ENCODE assay signal across 37 cellular contexts in genomic region chr9:108600896-108601295, GRCh38.
"Had no signal": no experiment of that assay in that cellular context is flagged by ENCODE, and none has a peak within 500 bp of the region (broad histone marks: within the 10 kb centered on the region; RNA-seq: fewer than 3 reads in every experiment).

No MANE protein-coding gene starts in this region.

- H3K4me3 Mint-ChIP-seq: activated naive CD4-positive, alpha-beta T cell treated with anti-CD3 and anti-CD28 coated beads for 36 hours; activated naive CD4-positive, alpha-beta T cell treated with anti-CD3 and anti-CD28 coated beads, Interleukin-2, amount 10 ng/mL, durations not matched to agents 7 days and 5 days; activated naive CD4-positive, alpha-beta T cell treated with anti-CD3 and anti-CD28 coated beads, Interleukin-2, amount 50 U/mL, for 24 hours; activated naive CD8-positive, alpha-beta T cell; activated naive CD8-positive, alpha-beta T cell treated with anti-CD3 and anti-CD28 coated beads for 36 hours; activated naive CD8-positive, alpha-beta T cell treated with anti-CD3 and anti-CD28 coated beads, Interleukin-2, amount 10 ng/mL, durations not matched to agents 7 days and 5 days; activated naive CD8-positive, alpha-beta T cell treated with anti-CD3 and anti-CD28 coated beads, Interleukin-2, amount 50 U/mL, for 24 hours; activated T-cell treated with anti-CD3 and anti-CD28 coated beads, Interleukin-2, amount 50 U/mL, for 24 hours; activated T-cell treated with anti-CD3 and anti-CD28 coated beads, Interleukin-2, amount 50 U/mL, for 4 hours; activated T-cell treated with anti-CD3 and anti-CD28 coated beads, Interleukin-2, amount 50 U/mL, for 72 hours; activated T-helper 1 cell treated with anti-CD3 and anti-CD28 coated beads, Interleukin-12 subunit alpha, Interleukin-12 subunit beta, Interleukin-2, Interleukin-4 antibody, amounts not matched to agents 30 ng/mL and 10 ng/mL and 1 ng/mL, durations not matched to agents 14 hours and 24 hours and 36 hours; brain; central memory CD8-positive, alpha-beta T cell had no signal

- H3K27me3 Mint-ChIP-seq: activated naive CD4-positive, alpha-beta T cell treated with anti-CD3 and anti-CD28 coated beads, Interleukin-2, amount 10 ng/mL, durations not matched to agents 7 days and 5 days; activated naive CD8-positive, alpha-beta T cell; activated naive CD8-positive, alpha-beta T cell treated with anti-CD3 and anti-CD28 coated beads for 36 hours; activated naive CD8-positive, alpha-beta T cell treated with anti-CD3 and anti-CD28 coated beads, Interleukin-2, amount 10 ng/mL, durations not matched to agents 7 days and 5 days; activated naive CD8-positive, alpha-beta T cell treated with anti-CD3 and anti-CD28 coated beads, Interleukin-2, amount 50 U/mL, for 24 hours; activated T-cell treated with anti-CD3 and anti-CD28 coated beads, Interleukin-2, amount 50 U/mL, for 24 hours; central memory CD8-positive, alpha-beta T cell had no signal

- ATAC-seq: activated naive CD4-positive, alpha-beta T cell treated with anti-CD3 and anti-CD28 coated beads, Interleukin-2, amount 50 U/mL, for 72 hours; activated naive CD8-positive, alpha-beta T cell treated with anti-CD3 and anti-CD28 coated beads, Interleukin-2, amount 50 U/mL, for 24 hours; activated T-cell treated with anti-CD3 and anti-CD28 coated beads, Interleukin-2, amount 50 U/mL, for 4 hours; activated T-cell treated with anti-CD3 and anti-CD28 coated beads, Interleukin-2, amount 50 U/mL, for 72 hours; body of pancreas had no signal

- H3K36me3 Mint-ChIP-seq: activated naive CD4-positive, alpha-beta T cell treated with anti-CD3 and anti-CD28 coated beads, Interleukin-2, amount 10 ng/mL, durations not matched to agents 7 days and 5 days; activated naive CD4-positive, alpha-beta T cell treated with anti-CD3 and anti-CD28 coated beads, Interleukin-2, amount 50 U/mL, for 24 hours; activated naive CD8-positive, alpha-beta T cell; activated naive CD8-positive, alpha-beta T cell treated with anti-CD3 and anti-CD28 coated beads for 36 hours; activated naive CD8-positive, alpha-beta T cell treated with anti-CD3 and anti-CD28 coated beads, Interleukin-2, amount 10 ng/mL, durations not matched to agents 7 days and 5 days; brain had no signal

- H3K9me3 Mint-ChIP-seq: activated naive CD4-positive, alpha-beta T cell treated with anti-CD3 and anti-CD28 coated beads for 36 hours; activated naive CD4-positive, alpha-beta T cell treated with anti-CD3 and anti-CD28 coated beads, Interleukin-2, amount 10 ng/mL, durations not matched to agents 7 days and 5 days; activated naive CD4-positive, alpha-beta T cell treated with anti-CD3 and anti-CD28 coated beads, Interleukin-2, amount 50 U/mL, for 24 hours; activated naive CD8-positive, alpha-beta T cell treated with anti-CD3 and anti-CD28 coated beads for 36 hours; activated naive CD8-positive, alpha-beta T cell treated with anti-CD3 and anti-CD28 coated beads, Interleukin-2, amount 10 ng/mL, durations not matched to agents 7 days and 5 days; activated naive CD8-positive, alpha-beta T cell treated with anti-CD3 and anti-CD28 coated beads, Interleukin-2, amount 50 U/mL, for 24 hours; activated T-cell treated with anti-CD3 and anti-CD28 coated beads, Interleukin-2, amount 50 U/mL, for 24 hours; activated T-helper 1 cell treated with anti-CD3 and anti-CD28 coated beads, Interleukin-12 subunit alpha, Interleukin-12 subunit beta, Interleukin-2, Interleukin-4 antibody, amounts not matched to agents 30 ng/mL and 10 ng/mL and 1 ng/mL, durations not matched to agents 14 hours and 24 hours and 36 hours; activated T-helper 2 cell treated with anti-CD3 and anti-CD28 coated beads, Interferon-gamma antibody, Interleukin-2, Interleukin-4, amounts not matched to agents 10 μg/mL and 5 μg/mL and 100 μg/mL, durations not matched to agents 14 hours and 24 hours and 36 hours had no signal

- DNase-seq: activated effector memory CD4-positive, alpha-beta T cell treated with anti-CD3 and anti-CD28 coated beads, Interleukin-2, amount 50 U/mL, for 16 hours; activated effector memory CD4-positive, alpha-beta T cell treated with Interleukin-2 at 50 U/mL for 16 hours; activated gamma-delta T cell; activated gamma-delta T cell treated with Interleukin-2 at 50 U/mL for 16 hours; activated naive CD4-positive, alpha-beta T cell; activated naive CD4-positive, alpha-beta T cell treated with anti-CD3 and anti-CD28 coated beads for 36 hours; activated naive CD4-positive, alpha-beta T cell treated with anti-CD3 and anti-CD28 coated beads, Interleukin-2, amount 10 ng/mL, durations not matched to agents 7 days and 5 days; activated naive CD4-positive, alpha-beta T cell treated with anti-CD3 and anti-CD28 coated beads, Interleukin-2, amount 50 U/mL, for 16 hours; activated naive CD4-positive, alpha-beta T cell treated with Interleukin-2 at 50 U/mL for 16 hours; activated naive CD8-positive, alpha-beta T cell treated with anti-CD3 and anti-CD28 coated beads for 36 hours; activated naive CD8-positive, alpha-beta T cell treated with anti-CD3 and anti-CD28 coated beads, Interleukin-2, amount 10 ng/mL, durations not matched to agents 7 days and 5 days; activated naive CD8-positive, alpha-beta T cell treated with anti-CD3 and anti-CD28 coated beads, Interleukin-2, amount 50 U/mL, for 24 hours; activated T-cell treated with anti-CD3 and anti-CD28 coated beads for 4 hours; activated T-cell treated with anti-CD3 and anti-CD28 coated beads, Interleukin-2, amount 50 U/mL, for 1 hour; activated T-cell treated with anti-CD3 and anti-CD28 coated beads, Interleukin-2, amount 50 U/mL, for 24 hours; activated T-cell treated with anti-CD3 and anti-CD28 coated beads, Interleukin-2, amount 50 U/mL, for 4 hours; activated T-cell treated with anti-CD3 and anti-CD28 coated beads, Interleukin-2, amount 50 U/mL, for 48 hours; activated T-cell treated with anti-CD3 and anti-CD28 coated beads, Interleukin-2, amount 50 U/mL, for 72 hours; adrenal gland; amniotic stem cell; amygdala; anterior cingulate cortex; aorta; body of pancreas; brain microvascular endothelial cell; caudate nucleus; cerebellar nuclear complex had no signal

- H3K4me1 Mint-ChIP-seq: activated naive CD4-positive, alpha-beta T cell treated with anti-CD3 and anti-CD28 coated beads, Interleukin-2, amount 10 ng/mL, durations not matched to agents 7 days and 5 days; activated naive CD4-positive, alpha-beta T cell treated with anti-CD3 and anti-CD28 coated beads, Interleukin-2, amount 50 U/mL, for 24 hours; activated naive CD8-positive, alpha-beta T cell treated with anti-CD3 and anti-CD28 coated beads for 36 hours; activated naive CD8-positive, alpha-beta T cell treated with anti-CD3 and anti-CD28 coated beads, Interleukin-2, amount 10 ng/mL, durations not matched to agents 7 days and 5 days; activated naive CD8-positive, alpha-beta T cell treated with anti-CD3 and anti-CD28 coated beads, Interleukin-2, amount 50 U/mL, for 24 hours; brain; central memory CD8-positive, alpha-beta T cell had no signal

- H3K4me1 ChIP-seq: adrenal gland, ascending aorta, body of pancreas had no signal

- H3K4me3 ChIP-seq: adrenal gland, ascending aorta, body of pancreas, breast epithelium, cardiac muscle cell had no signal

- H3K9me3 ChIP-seq: adrenal gland, ascending aorta, body of pancreas, breast epithelium had no signal

- H3K27ac ChIP-seq: adrenal gland, ascending aorta, body of pancreas, brain microvascular endothelial cell, breast epithelium, cardiac muscle cell had no signal

- H3K27ac Mint-ChIP-seq: activated naive CD4-positive, alpha-beta T cell treated with anti-CD3 and anti-CD28 coated beads for 36 hours; activated naive CD4-positive, alpha-beta T cell treated with anti-CD3 and anti-CD28 coated beads, Interleukin-2, amount 10 ng/mL, durations not matched to agents 7 days and 5 days; activated naive CD4-positive, alpha-beta T cell treated with anti-CD3 and anti-CD28 coated beads, Interleukin-2, amount 50 U/mL, for 24 hours; activated naive CD4-positive, alpha-beta T cell treated with anti-CD3 and anti-CD28 coated beads, Interleukin-2, amount 50 U/mL, for 72 hours; activated naive CD8-positive, alpha-beta T cell; activated naive CD8-positive, alpha-beta T cell treated with anti-CD3 and anti-CD28 coated beads for 36 hours; activated naive CD8-positive, alpha-beta T cell treated with anti-CD3 and anti-CD28 coated beads, Interleukin-2, amount 10 ng/mL, durations not matched to agents 7 days and 5 days; activated naive CD8-positive, alpha-beta T cell treated with anti-CD3 and anti-CD28 coated beads, Interleukin-2, amount 50 U/mL, for 24 hours; activated T-cell treated with anti-CD3 and anti-CD28 coated beads, Interleukin-2, amount 50 U/mL, for 24 hours; activated T-cell treated with anti-CD3 and anti-CD28 coated beads, Interleukin-2, amount 50 U/mL, for 72 hours; activated T-helper 1 cell treated with anti-CD3 and anti-CD28 coated beads, Interleukin-12 subunit alpha, Interleukin-12 subunit beta, Interleukin-2, Interleukin-4 antibody, amounts not matched to agents 30 ng/mL and 10 ng/mL and 1 ng/mL, durations not matched to agents 14 hours and 24 hours and 36 hours; activated T-helper 2 cell treated with anti-CD3 and anti-CD28 coated beads, Interferon-gamma antibody, Interleukin-2, Interleukin-4, amounts not matched to agents 10 μg/mL and 5 μg/mL and 100 μg/mL, durations not matched to agents 14 hours and 24 hours and 36 hours; brain had no signal

- H3K27me3 ChIP-seq: adrenal gland, ascending aorta, body of pancreas, brain microvascular endothelial cell, breast epithelium had no signal

- H3K36me3 ChIP-seq: adrenal gland, ascending aorta, brain microvascular endothelial cell, breast epithelium, cardiac muscle cell had no signal
